ENCODE assay signal across 20 cellular contexts in genomic region chr6:127205031-127205430, GRCh38.
DNase-seq lines count a peak whose midpoint lies in the region; TF ChIP-seq lines count a peak whose summit lies in the region.
"Had no signal": no experiment of that assay in that cellular context is flagged by ENCODE, and none has a peak within 500 bp of the region (broad histone marks: within the 10 kb centered on the region; RNA-seq: fewer than 3 reads in every experiment).

No MANE protein-coding gene starts in this region.

- no peaks in the 10 kb centered on the region for H3K36me3 ChIP-seq in Loucy (ENCODE audit: insufficient read depth, low read length)
- H3K36me3 ChIP-seq in spleen, result no peaks in the 10 kb centered on the region
- H3K36me3 ChIP-seq in esophagus squamous epithelium, result no peaks in the 10 kb centered on the region
- H3K36me3 ChIP-seq: MG63, SJCRH30 had no signal

- H3K4me2 ChIP-seq in Loucy (ENCODE audit: low read depth, low read length, poor library complexity, severe bottlenecking), result peak overlapping the region; percentile 17

- H3K4me3 Mint-ChIP-seq in CD14-positive monocyte (peak overlapping the region in 1 of 2 donors; percentile 79), Calu3 (ENCODE audit: low read depth, unreplicated experiment) (no peak overlapping the region)
- H3K4me3 Mint-ChIP-seq: CD4-positive, CD25-positive, alpha-beta regulatory T cell had no signal

- H2AFZ ChIP-seq in Loucy (ENCODE audit: low read length), result peak overlapping the region; percentile 72

- H4K20me1 ChIP-seq in Loucy (ENCODE audit: insufficient read depth, low read length, poor library complexity, severe bottlenecking), result no peaks in the 10 kb centered on the region

- H3K9me3 Mint-ChIP-seq in CD14-positive monocyte (peaks cover 0 to 2% (median 1%) of the 10 kb centered on the region in 7 donors), Calu3 (ENCODE audit: low read depth, unreplicated experiment) (no peaks in the 10 kb centered on the region)
- H3K9me3 Mint-ChIP-seq: CD4-positive, CD25-positive, alpha-beta regulatory T cell had no signal

- H3K79me2 ChIP-seq in Loucy (ENCODE audit: insufficient read depth, low read length), result no peaks in the 10 kb centered on the region

- H3K36me3 Mint-ChIP-seq in CD14-positive monocyte (peaks cover 2% of the 10 kb centered on the region in 2 donors), Calu3 (ENCODE audit: insufficient read depth, unreplicated experiment) (no peaks in the 10 kb centered on the region)
- H3K36me3 Mint-ChIP-seq: CD4-positive, CD25-positive, alpha-beta regulatory T cell had no signal

- 75 to 87% (median 84%) methylated on average over 2 of the region's 2 CpGs for WGBS in spleen, 5 donors
- 23 to 30% methylated on average over 2 of the region's 2 CpGs for WGBS in esophagus squamous epithelium, 2 donors

- H3K4me1 Mint-ChIP-seq in CD14-positive monocyte (peaks cover 26% of the 10 kb centered on the region), Calu3 (ENCODE audit: low read depth, unreplicated experiment) (no peaks in the 10 kb centered on the region)
- H3K4me1 Mint-ChIP-seq: CD4-positive, CD25-positive, alpha-beta regulatory T cell had no signal

- no peaks in the 10 kb centered on the region for H3K9me2 ChIP-seq in Loucy (replicated peaks; ENCODE audit: low read depth, low read length)

- TF ChIP-seq POLR2A in spleen (IDR thresholded peaks at IDR 0.05) (no peak), esophagus squamous epithelium (IDR thresholded peaks at IDR 0.05) (no peak)

- CTCF ChIA-PET in Calu3 (lab: Charles Lee), result interaction anchor here (0.6 kb wide), 1 partner anchor 564 kb away, joined by 6 read pairs; no protein-coding TSS in a partner anchor

- H3K27ac Mint-ChIP-seq in CD14-positive monocyte (peak overlapping the region; percentile 84 to 94 (median 89)), Calu3 (ENCODE audit: unreplicated experiment) (no peak overlapping the region)
- H3K27ac Mint-ChIP-seq: CD4-positive, CD25-positive, alpha-beta regulatory T cell had no signal

- H3F3A ChIP-seq in Loucy (ENCODE audit: low read depth), result 0 out of 2 replicates have a peak, but pooled peaks cover 5% of the 10 kb centered on the region

- intact Hi-C loops in CD14-positive monocyte (cut with micrococcal nuclease) (loop anchor here in 1 of 2 donors (10.0 kb wide), 1 partner anchor 60 kb away; the partner anchor contains the start of gene RNF146), spleen (cut with DNase I; ENCODE audit: low total_unique reads) (no loop called here), Calu3 (cut with micrococcal nuclease; ENCODE audit: unreplicated experiment) (no loop called here), esophagus squamous epithelium (cut with DNase I) (no loop called here)

- H3K4me3 ChIP-seq in Loucy (ENCODE audit: low read length, poor library complexity, severe bottlenecking) (no peak overlapping the region), fibroblast of villous mesenchyme (ENCODE audit: low read depth, low read length) (no peak overlapping the region), spleen (no peak overlapping the region), esophagus squamous epithelium (no peak overlapping the region)
- H3K4me3 ChIP-seq: MG63, SJCRH30 had no signal

- H3K9me3 ChIP-seq in Loucy (ENCODE audit: insufficient read depth, low read depth, low read length), result no peaks in the 10 kb centered on the region
- no peaks in the 10 kb centered on the region for H3K9me3 ChIP-seq in spleen
- H3K9me3 ChIP-seq in esophagus squamous epithelium, result no peaks in the 10 kb centered on the region
- H3K9me3 ChIP-seq: MG63, SJCRH30 had no signal

- H3K27me3 ChIP-seq in Loucy (ENCODE audit: insufficient read depth, low read length, poor library complexity, severe bottlenecking) (no peaks in the 10 kb centered on the region), spleen (replicated peaks in 1 of 7) (peaks cover 0 to 14% (median 0%) of the 10 kb centered on the region in 7 donors), esophagus squamous epithelium (no peaks in the 10 kb centered on the region)
- H3K27me3 ChIP-seq: MG63, SJCRH30 had no signal

- H3K9ac ChIP-seq in Loucy (ENCODE audit: low read depth, low read length, poor library complexity, severe bottlenecking), result no peak overlapping the region

- BruUV-seq in Calu3 (replicated peaks; lab: Mats Ljungman, UMichigan), result no TSS peak

- TF ChIP-seq CTCF in CD14-positive monocyte (IDR thresholded peaks at IDR 0.05) (no peak), Loucy (conservative IDR thresholded peaks at IDR 0.05; ENCODE audit: low read length) (no peak), fibroblast of villous mesenchyme (IDR thresholded peaks at IDR 0.05; ENCODE audit: insufficient read depth, low read depth, low read length) (no peak), spleen (IDR thresholded peaks at IDR 0.05 in 8 of 11, conservative IDR thresholded peaks at IDR 0.05 in 3 of 11) (no peak), Calu3 (IDR thresholded peaks at IDR 0.05; ENCODE audit: unreplicated experiment) (no peak), esophagus squamous epithelium (IDR thresholded peaks at IDR 0.05) (no peak)

- peaks cover 41% of the 10 kb centered on the region for H3K4me1 ChIP-seq in Loucy (ENCODE audit: insufficient read depth, low read length, poor library complexity, severe bottlenecking)
- no peaks in the 10 kb centered on the region for H3K4me1 ChIP-seq in spleen
- H3K4me1 ChIP-seq in esophagus squamous epithelium, result no peaks in the 10 kb centered on the region
- H3K4me1 ChIP-seq: SJCRH30 had no signal

- H3K27ac ChIP-seq in spleen, result peak overlapping the region in 6 of 8 donors; percentile 37 to 80 (median 67)
- no peak overlapping the region for H3K27ac ChIP-seq in esophagus squamous epithelium
- H3K27ac ChIP-seq: SJCRH30 had no signal

- H3K27me3 Mint-ChIP-seq in CD14-positive monocyte (ENCODE audit: low read depth in 3 of 3), result peaks cover 0 to 3% (median 0%) of the 10 kb centered on the region in 3 donors
- H3K27me3 Mint-ChIP-seq in Calu3 (ENCODE audit: unreplicated experiment), result no peaks in the 10 kb centered on the region

- DNase-seq in CD14-positive monocyte (ENCODE audit: low spot score), result no peak
- DNase-seq in fibroblast of villous mesenchyme (ENCODE audit: low read depth), result peak; percentile 74
- DNase-seq in spleen, result no peak
- no peak for DNase-seq in activated T-cell treated with anti-CD3 and anti-CD28 coated beads, Interleukin-2, amount 50 U/mL, for 1 hour
- DNase-seq in stimulated activated CD4-positive, alpha-beta T cell treated with anti-CD3 and anti-CD28 coated beads, Interleukin-4, amount 100 ng/mL, for 1 hour, result no peak
- DNase-seq in Calu3, result no peak
- no peak for DNase-seq in esophagus squamous epithelium (lab: John Stamatoyannopoulos, UW)
- DNase-seq: 8988T; CD4-positive, CD25-positive, alpha-beta regulatory T cell; MG63; NCI-H1105 treated with DMSO at 0.1 percent for 48 hours; NCI-H146; NCI-H1930; NCI-H2107; NCI-H524; NCI-H748 treated with DMSO at 0.1 percent for 48 hours; NK-92 treated with Interleukin-12 subunit alpha and Interleukin-12 subunit beta, amount 100 ng/mL, for 24 hours; PC-3; SJCRH30 had no signal

Comparison
In these comparisons a context has a peak if more than half of its experiments do, and no peak if none do; other contexts are left out.
1. H3K27ac ChIP-seq: peak in spleen (6 of 8); none in esophagus squamous epithelium (0 of 4).